Comparison of ENCODE assay signal across 17 cellular contexts in the genomic region with DNA sequence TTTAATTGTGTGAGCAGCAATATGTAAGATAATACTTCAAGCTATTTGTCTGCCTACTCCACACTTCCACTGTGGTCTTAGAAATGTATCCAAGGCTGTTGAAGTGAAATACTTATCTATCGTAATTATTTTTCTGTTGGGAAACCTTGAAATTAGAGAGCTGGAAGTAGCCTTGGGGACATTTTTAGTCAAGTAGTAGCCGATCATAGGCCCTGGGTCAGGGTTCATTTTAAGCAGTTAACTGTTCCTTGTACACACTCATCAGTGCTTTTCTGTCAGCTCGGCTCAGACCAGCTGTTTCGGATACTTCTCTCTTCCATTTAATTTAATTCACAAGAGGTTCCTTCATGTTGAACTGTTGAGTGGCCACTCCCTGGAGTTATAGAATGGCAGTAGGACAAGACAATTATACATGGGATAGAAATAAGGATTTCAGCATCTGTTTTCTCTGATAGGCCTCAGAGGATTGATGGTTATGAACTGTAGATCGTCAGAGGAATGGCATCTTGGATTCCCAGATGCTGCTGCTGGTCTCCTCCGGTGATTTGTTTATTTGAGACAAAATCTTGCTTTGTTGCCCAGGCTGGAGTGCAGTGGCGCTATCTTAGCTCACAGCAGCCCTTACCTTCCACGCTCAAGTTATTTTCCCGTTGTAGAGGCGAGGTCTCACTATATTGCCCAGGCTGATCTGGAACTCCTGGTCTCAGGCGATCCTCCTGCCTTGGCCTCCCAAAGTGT. TPM values are rescaled to one million over a fixed set of nuclear protein-coding genes. Genes with fewer than 3 reads are reported as not detected.
DNase-seq lines count a peak whose midpoint lies in the region; ATAC-seq, FAIRE-seq and TF ChIP-seq lines count a peak whose summit lies in the region.
"Had no signal": no experiment of that assay in that cellular context is flagged by ENCODE, and none has a peak within 500 bp of the region (broad histone marks: within the 10 kb centered on the region; RNA-seq: fewer than 3 reads in every experiment).

No MANE protein-coding gene starts in this region.

- no peaks in the 10 kb centered on the region for H3K27me3 Mint-ChIP-seq in astrocyte (ENCODE audit: low read depth, unreplicated experiment)
- H3K27me3 Mint-ChIP-seq: activated CD4-positive, alpha-beta T cell treated with anti-CD3 and anti-CD28 coated beads, Interleukin-2, amount 10 ng/mL, durations not matched to agents 7 days and 5 days; brain; type B pancreatic cell had no signal

- no peak overlapping the region for H3K4me2 ChIP-seq in astrocyte (ENCODE audit: low read length)
- no peak overlapping the region for H3K4me2 ChIP-seq in mesenchymal stem cell (ENCODE audit: low read length, poor library complexity, severe bottlenecking)

- peaks cover 50% of the 10 kb centered on the region for H3K4me1 Mint-ChIP-seq in astrocyte (ENCODE audit: low read depth, unreplicated experiment)

- H3K9me3 Mint-ChIP-seq in astrocyte (ENCODE audit: unreplicated experiment) = no peaks in the 10 kb centered on the region
- H3K9me3 Mint-ChIP-seq: activated CD4-positive, alpha-beta T cell treated with anti-CD3 and anti-CD28 coated beads, Interleukin-2, amount 10 ng/mL, durations not matched to agents 7 days and 5 days; brain; endodermal cell; type B pancreatic cell had no signal

- peaks cover 98% of the 10 kb centered on the region for H3K79me2 ChIP-seq in astrocyte (ENCODE audit: insufficient read depth, low read length)

- no peak overlapping the region for H3K27ac ChIP-seq in right atrium auricular region
- H3K27ac ChIP-seq in astrocyte (ENCODE audit: low read depth, low read length) = no peak overlapping the region
- no peak overlapping the region for H3K27ac ChIP-seq in mesenchymal stem cell (ENCODE audit: low read length, poor library complexity, severe bottlenecking)
- H3K27ac ChIP-seq in vagina = peak overlapping the region; percentile 44
- H3K27ac ChIP-seq in aorta (ENCODE audit: low read depth in 1 of 2, low read length in 2 of 2) = no peak overlapping the region

- H2BK120ac ChIP-seq in mesenchymal stem cell (ENCODE audit: low read depth, low read length) = no peak overlapping the region

- no peak for FAIRE-seq in astrocyte (lab: Jason Lieb, UNC)

- H3K4me3 Mint-ChIP-seq in astrocyte (ENCODE audit: unreplicated experiment) = no peak overlapping the region
- H3K4me3 Mint-ChIP-seq: activated CD4-positive, alpha-beta T cell treated with anti-CD3 and anti-CD28 coated beads, Interleukin-2, amount 10 ng/mL, durations not matched to agents 7 days and 5 days; brain; endodermal cell; type B pancreatic cell had no signal

- H2AK5ac ChIP-seq in mesenchymal stem cell (ENCODE audit: low read length, severe bottlenecking) = no peak overlapping the region

- H3K79me1 ChIP-seq in mesenchymal stem cell (replicated peaks; ENCODE audit: low read length, poor library complexity, severe bottlenecking) = peaks cover 15% of the 10 kb centered on the region

- intact Hi-C loops in Right ventricle myocardium superior (cut with DNase I) = no loop called here
- intact Hi-C loops in vagina (cut with DNase I) = no loop called here
- intact Hi-C loops in aorta (cut with DNase I) = no loop called here

- no peak overlapping the region for H3K23ac ChIP-seq in mesenchymal stem cell (ENCODE audit: low read length in 2 of 2)

- no peak overlapping the region for H2AFZ ChIP-seq in astrocyte (ENCODE audit: low read depth, low read length)
- no peak overlapping the region for H2AFZ ChIP-seq in mesenchymal stem cell (ENCODE audit: low read depth, low read length)

- TF ChIP-seq POLR2A in vagina (IDR thresholded peaks at IDR 0.05) = no peak

- H4K20me1 ChIP-seq in astrocyte (ENCODE audit: insufficient read depth, low read length) = peaks cover 77% of the 10 kb centered on the region

- H3K4me1 ChIP-seq in right atrium auricular region (peaks cover 0 to 35% of the 10 kb centered on the region in 2 donors), astrocyte (ENCODE audit: insufficient read depth, low read length) (peaks cover 15% of the 10 kb centered on the region), mesenchymal stem cell (ENCODE audit: control insufficient read depth, insufficient read depth, low read depth, low read length) (peaks cover 3% of the 10 kb centered on the region), vagina (peaks cover 87% of the 10 kb centered on the region), aorta (ENCODE audit: control insufficient read depth in 1 of 2, insufficient read depth in 2 of 2, low read length in 2 of 2) (peaks cover 9 to 12% of the 10 kb centered on the region in 2 donors)

- H3K9me3 ChIP-seq in right atrium auricular region = no peaks in the 10 kb centered on the region
- no peaks in the 10 kb centered on the region for H3K9me3 ChIP-seq in astrocyte (ENCODE audit: insufficient read depth, low read depth, low read length)
- H3K9me3 ChIP-seq in mesenchymal stem cell (ENCODE audit: control insufficient read depth, low read length) = no peaks in the 10 kb centered on the region
- no peaks in the 10 kb centered on the region for H3K9me3 ChIP-seq in vagina
- no peaks in the 10 kb centered on the region for H3K9me3 ChIP-seq in aorta (ENCODE audit: control insufficient read depth, low read length)

- no peak overlapping the region for H3K14ac ChIP-seq in mesenchymal stem cell (ENCODE audit: low read length in 2 of 2)

- H3K4ac ChIP-seq in mesenchymal stem cell (ENCODE audit: low read depth in 1 of 2, low read length in 2 of 2) = no peak overlapping the region

- DNase-seq in Right ventricle myocardium superior = no peak
- DNase-seq in right atrium auricular region (ENCODE audit: low spot score) = no peak
- DNase-seq in astrocyte (ENCODE audit: low read depth) = peak; percentile 33
- peak; percentile 49 for DNase-seq in mesenchymal stem cell
- DNase-seq in vagina (ENCODE audit: extremely low spot score in 2 of 2) = no peak
- no peak for DNase-seq in islet precursor cell
- no peak for DNase-seq in activated T-cell treated with anti-CD3 and anti-CD28 coated beads, Interleukin-2, amount 50 U/mL, for 1 hour
- DNase-seq in aorta = no peak
- DNase-seq: activated CD4-positive, alpha-beta T cell treated with anti-CD3 and anti-CD28 coated beads, Interleukin-2, amount 10 ng/mL, durations not matched to agents 7 days and 5 days; activated effector memory CD4-positive, alpha-beta T cell treated with Interleukin-2 at 50 U/mL for 16 hours; DND-41; endodermal cell; left cardiac atrium; stimulated activated CD4-positive, alpha-beta T cell treated with anti-CD3 and anti-CD28 coated beads, Interleukin-15, amount 100 ng/mL, for 24 hours; T-helper 1 cell had no signal

- H3K36me3 ChIP-seq in right atrium auricular region (no peaks in the 10 kb centered on the region), astrocyte (ENCODE audit: insufficient read depth, low read length) (no peaks in the 10 kb centered on the region), mesenchymal stem cell (ENCODE audit: control insufficient read depth in 1 of 2, insufficient read depth in 2 of 2, low read depth in 1 of 2, low read length in 2 of 2) (peaks cover 0 to 4% of the 10 kb centered on the region in 2 experiments), vagina (no peaks in the 10 kb centered on the region), aorta (ENCODE audit: control insufficient read depth in 1 of 2, insufficient read depth in 2 of 2, low read length in 1 of 2) (no peaks in the 10 kb centered on the region)

- H3K4me3 ChIP-seq in right atrium auricular region (no peak overlapping the region), astrocyte (ENCODE audit: insufficient read depth, low read depth, low read length) (no peak overlapping the region), mesenchymal stem cell (ENCODE audit: insufficient read depth in 1 of 2, low read depth in 1 of 2, low read length in 2 of 2) (peak overlapping the region in 1 of 2 experiments; percentile 50), vagina (no peak overlapping the region), aorta (ENCODE audit: low read length in 2 of 2) (no peak overlapping the region)

- peak overlapping the region; percentile 20 for H4K91ac ChIP-seq in mesenchymal stem cell (ENCODE audit: low read length)

- no peaks in the 10 kb centered on the region for H3K36me3 Mint-ChIP-seq in astrocyte (ENCODE audit: low read depth, unreplicated experiment)
- H3K36me3 Mint-ChIP-seq: type B pancreatic cell had no signal

- H4K8ac ChIP-seq in mesenchymal stem cell (ENCODE audit: low read length) = peak overlapping the region; percentile 47

- H3K9ac ChIP-seq in astrocyte (ENCODE audit: low read length) (no peak overlapping the region), mesenchymal stem cell (ENCODE audit: low read length) (peak overlapping the region; percentile 62)

- H3K27me3 ChIP-seq in right atrium auricular region = no peaks in the 10 kb centered on the region
- H3K27me3 ChIP-seq in astrocyte (ENCODE audit: insufficient read depth, low read length) = no peaks in the 10 kb centered on the region
- no peaks in the 10 kb centered on the region for H3K27me3 ChIP-seq in mesenchymal stem cell (ENCODE audit: control insufficient read depth in 1 of 2, insufficient read depth in 1 of 2, low read length in 2 of 2)
- H3K27me3 ChIP-seq in vagina = no peaks in the 10 kb centered on the region
- H3K27me3 ChIP-seq in aorta (ENCODE audit: control insufficient read depth in 1 of 2, insufficient read depth in 2 of 2, low read length in 1 of 2) = no peaks in the 10 kb centered on the region

- no peak for TF ChIP-seq CTCF in right atrium auricular region (IDR thresholded peaks at IDR 0.05)
- TF ChIP-seq CTCF in astrocyte (IDR thresholded peaks at IDR 0.05; ENCODE audit: insufficient read depth, low read depth, low read length) = no peak
- no peak for TF ChIP-seq CTCF in vagina (IDR thresholded peaks at IDR 0.05)

- no peak overlapping the region for H3K18ac ChIP-seq in mesenchymal stem cell (ENCODE audit: low read depth in 1 of 2, low read length in 2 of 2)

- 77% methylated on average over 9 of the region's 11 CpGs for WGBS in mesenchymal stem cell
- 81 to 88% methylated on average over 11 of the region's 11 CpGs for WGBS in aorta, 2 donors

- no peak overlapping the region for H2BK15ac ChIP-seq in mesenchymal stem cell (ENCODE audit: low read depth, poor library complexity, severe bottlenecking)

- H2BK12ac ChIP-seq in mesenchymal stem cell (ENCODE audit: low read length in 2 of 2) = no peak overlapping the region

- no peak overlapping the region for H2BK5ac ChIP-seq in mesenchymal stem cell (ENCODE audit: low read depth, low read length, poor library complexity, severe bottlenecking)

- H3K27ac Mint-ChIP-seq in astrocyte (ENCODE audit: unreplicated experiment) = no peak overlapping the region
- H3K27ac Mint-ChIP-seq: activated CD4-positive, alpha-beta T cell treated with anti-CD3 and anti-CD28 coated beads, Interleukin-2, amount 10 ng/mL, durations not matched to agents 7 days and 5 days; endodermal cell; type B pancreatic cell had no signal

- ATAC-seq in Right ventricle myocardium superior (ENCODE audit: poor library complexity) (peak; percentile 14), aorta (ENCODE audit: low FRiP score) (no peak)

RNA-seq across cellular contexts. Expression of gene USP3, which starts 17.2 kb away (rescaled TPM):
- total RNA-seq in Right ventricle myocardium superior (15.9 TPM), right atrium auricular region (10 to 100 TPM; 12.3 to 18.5 TPM), astrocyte (38.1 and 40.1 TPM in 2 replicates), vagina (39.5 TPM), aorta (10 to 100 TPM; 46.9 to 60.0 TPM)
- polyA plus RNA-seq in mesenchymal stem cell (2013, experiment 1 of 2) = 21.2 TPM
- polyA plus RNA-seq in mesenchymal stem cell (2013, experiment 2 of 2) = 20.6 TPM
- polyA plus RNA-seq in aorta = 10 to 100 TPM; 16.3 to 28.9 TPM

Comparison
In these comparisons a context has a peak if more than half of its experiments do, and no peak if none do; other contexts are left out.
1. DNase-seq: peak in astrocyte (single experiment) and mesenchymal stem cell (single experiment); none in Right ventricle myocardium superior (single experiment), right atrium auricular region (single experiment), vagina (0 of 2), islet precursor cell (single experiment), activated T-cell treated with anti-CD3 and anti-CD28 coated beads, Interleukin-2, amount 50 U/mL, for 1 hour (single experiment) and aorta (0 of 2).